Comparison of ENCODE assay signal across 20 cellular contexts in genomic region chr17:6487243-6488007, GRCh38. TPM values are rescaled to one million over a fixed set of nuclear protein-coding genes. Genes with fewer than 3 reads are reported as not detected.
DNase-seq lines count a peak whose midpoint lies in the region; TF ChIP-seq lines count a peak whose summit lies in the region.
"Had no signal": no experiment of that assay in that cellular context is flagged by ENCODE, and none has a peak within 500 bp of the region (broad histone marks: within the 10 kb centered on the region; RNA-seq: fewer than 3 reads in every experiment).

No MANE protein-coding gene starts in this region.

- H3K36me3 Mint-ChIP-seq in neural crest cell (ENCODE audit: low read depth) (no peaks in the 10 kb centered on the region), immature natural killer cell (no peaks in the 10 kb centered on the region)
- H3K36me3 Mint-ChIP-seq: CD4-positive, alpha-beta memory T cell; naive thymus-derived CD4-positive, alpha-beta T cell had no signal

- H3K27me3 Mint-ChIP-seq in neural crest cell (ENCODE audit: low read depth) (no peaks in the 10 kb centered on the region), immature natural killer cell (ENCODE audit: low read depth in 3 of 3) (peaks cover 0 to 8% (median 1%) of the 10 kb centered on the region in 3 donors)

- peaks cover 7% of the 10 kb centered on the region for H3K4me1 Mint-ChIP-seq in neural crest cell
- H3K4me1 Mint-ChIP-seq in immature natural killer cell: no peaks in the 10 kb centered on the region
- H3K4me1 Mint-ChIP-seq: CD4-positive, alpha-beta memory T cell; stimulated activated naive CD8-positive, alpha-beta T cell treated with anti-CD3 and anti-CD28 coated beads, Interleukin-15, amount 100 ng/mL, for 72 hours had no signal

- H3K27ac Mint-ChIP-seq in neural crest cell (ENCODE audit: unreplicated experiment) (peak overlapping the region; percentile 73), immature natural killer cell (no peak overlapping the region)
- H3K27ac Mint-ChIP-seq: activated naive CD4-positive, alpha-beta T cell treated with anti-CD3 and anti-CD28 coated beads for 36 hours; CD4-positive, alpha-beta memory T cell; naive thymus-derived CD4-positive, alpha-beta T cell had no signal

- H3K4me3 Mint-ChIP-seq in neural crest cell (no peak overlapping the region), immature natural killer cell (no peak overlapping the region)
- H3K4me3 Mint-ChIP-seq: activated naive CD4-positive, alpha-beta T cell treated with anti-CD3 and anti-CD28 coated beads for 36 hours; CD4-positive, alpha-beta memory T cell; naive thymus-derived CD4-positive, alpha-beta T cell; stimulated activated naive CD8-positive, alpha-beta T cell treated with anti-CD3 and anti-CD28 coated beads, Interleukin-15, amount 100 ng/mL, for 72 hours had no signal

- DNase-seq in G401 (ENCODE audit: low spot score) (peak; percentile 84), NCI-H1105 (lab: John Stamatoyannopoulos, UW) (peak; percentile 29), dermis microvascular lymphatic vessel endothelial cell (ENCODE audit: low read depth in 2 of 2) (peak; percentile 29 to 65), neural crest cell (ENCODE audit: low read depth, low spot score) (no peak), immature natural killer cell (no peak), SIG-M5 (lab: John Stamatoyannopoulos, UW) (no peak), LoVo (ENCODE audit: low spot score) (no peak)
- DNase-seq: activated naive CD4-positive, alpha-beta T cell treated with anti-CD3 and anti-CD28 coated beads for 36 hours; amniotic stem cell; CD4-positive, alpha-beta memory T cell; mesenchymal stem cell; naive thymus-derived CD4-positive, alpha-beta T cell; NCI-H510A treated with DMSO at 0.1 percent for 48 hours; stimulated activated naive CD8-positive, alpha-beta T cell treated with anti-CD3 and anti-CD28 coated beads, Interleukin-15, amount 100 ng/mL, for 72 hours; transverse colon had no signal

- TF ChIP-seq CTCF in neural crest cell (conservative IDR thresholded peaks at IDR 0.05): no peak

- H3K9me3 Mint-ChIP-seq in neural crest cell (no peaks in the 10 kb centered on the region), immature natural killer cell (no peaks in the 10 kb centered on the region)
- H3K9me3 Mint-ChIP-seq: activated naive CD4-positive, alpha-beta T cell treated with anti-CD3 and anti-CD28 coated beads for 36 hours; naive thymus-derived CD4-positive, alpha-beta T cell; stimulated activated naive CD8-positive, alpha-beta T cell treated with anti-CD3 and anti-CD28 coated beads, Interleukin-15, amount 100 ng/mL, for 72 hours had no signal

- in situ Hi-C loops in G401 (cut with HindIII; ENCODE audit: low sequenced_read_pairs): no loop called here

RNA-seq across cellular contexts. Expression of gene PIMREG, which starts 43.2 kb away (rescaled TPM):
- total RNA-seq in G401 (2014; rRNA removed; shearing (Covaris generic)): 66.5 and 72.7 TPM in 2 replicates
- 8.2 and 21.7 TPM in 2 replicates for total RNA-seq in dermis microvascular lymphatic vessel endothelial cell
- total RNA-seq in neural crest cell: 115 and 120 TPM in 2 replicates
- 1 to 10 TPM; 1.4 to 1.6 (median 1.5) TPM for polyA plus RNA-seq in immature natural killer cell
- total RNA-seq: CD4-positive, alpha-beta memory T cell had no signal
- polyA plus RNA-seq: CD4-positive, alpha-beta memory T cell had no signal

RNA-seq across cellular contexts. Expression of gene AIPL1, which starts 52.5 kb away (rescaled TPM):
- not detected in 2 replicates for total RNA-seq in G401 (2014; rRNA removed; shearing (Covaris generic))
- total RNA-seq in dermis microvascular lymphatic vessel endothelial cell (not detected in 2 replicates), neural crest cell (not detected in 2 replicates)
- polyA plus RNA-seq in immature natural killer cell: not detected
- total RNA-seq: activated naive CD4-positive, alpha-beta T cell treated with anti-CD3 and anti-CD28 coated beads for 36 hours; bronchial epithelial cell; CD4-positive, alpha-beta memory T cell; fibroblast of lung; naive thymus-derived CD4-positive, alpha-beta T cell; osteocyte; renal cortical epithelial cell; transverse colon had no signal
- polyA plus RNA-seq: CD4-positive, alpha-beta memory T cell; keratinocyte; naive thymus-derived CD4-positive, alpha-beta T cell had no signal

Comparison
In these comparisons a context has a peak if more than half of its experiments do, and no peak if none do; other contexts are left out.
1. DNase-seq: peak in G401 (single experiment), NCI-H1105 (single experiment) and dermis microvascular lymphatic vessel endothelial cell (2 of 2); none in neural crest cell (single experiment), immature natural killer cell (0 of 3), SIG-M5 (single experiment) and LoVo (single experiment).